ENCODE assay signal across 7 cellular contexts in the genomic region with DNA sequence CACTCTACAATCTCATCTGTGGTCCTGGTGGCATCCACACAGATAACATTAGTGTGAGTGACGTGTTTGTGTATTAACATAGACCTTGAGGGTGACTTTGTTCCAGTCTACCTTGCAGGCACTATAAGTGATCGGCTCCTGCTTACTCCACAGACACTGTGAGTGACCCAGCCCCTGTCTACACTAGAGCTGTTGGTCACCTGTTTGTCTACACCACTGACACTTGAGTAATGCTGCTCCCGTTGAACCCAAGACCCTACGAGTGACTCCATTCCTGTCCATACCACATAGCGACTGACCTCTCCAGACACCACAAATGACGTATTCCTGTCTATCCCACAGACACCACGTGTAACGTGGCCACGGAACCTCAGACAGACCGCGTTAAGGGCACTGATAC. TPM values are rescaled to one million over a fixed set of nuclear protein-coding genes. Genes with fewer than 3 reads are reported as not detected.
"Had no signal": no experiment of that assay in that cellular context is flagged by ENCODE, and none has a peak within 500 bp of the region (broad histone marks: within the 10 kb centered on the region; RNA-seq: fewer than 3 reads in every experiment).

No MANE protein-coding gene starts in this region.

RNA-seq across cellular contexts. Expression of gene CTAGE4, which starts 10.5 kb away (rescaled TPM):
- total RNA-seq: neural crest cell had no signal

RNA-seq across cellular contexts. Expression of gene OR2A42, which starts 45.6 kb away (rescaled TPM):
- total RNA-seq: neural crest cell, pancreas, prostate gland, testis, transverse colon, upper lobe of right lung had no signal
- polyA plus RNA-seq: pancreas, smooth muscle cell had no signal
